In genomic region chr1:7962011-7962335, GRCh38 we compare ENCODE assay signal across 8 cellular contexts.
A peak's percentile ranks its signal among the peaks of the same experiment; 100 is the strongest.
DNase-seq lines count a peak whose midpoint lies in the region; ATAC-seq lines count a peak whose summit lies in the region.

No MANE protein-coding gene starts in this region.

- H3K4me2 ChIP-seq in BLaER1 treated with 17β-estradiol and CSF1 and Interleukin-3, amounts not matched to agents 10 nM and 100 nM, result peak overlapping the region; percentile 66 to 93 (median 81)

- H3K36me3 ChIP-seq in BLaER1 treated with 17β-estradiol and CSF1 and Interleukin-3, amounts not matched to agents 10 nM and 100 nM, result peaks cover 40 to 43% (median 42%) of the 10 kb centered on the region in 11 experiments
- H3K36me3 ChIP-seq in muscle layer of duodenum (ENCODE audit: control insufficient read depth in 1 of 2, insufficient read depth in 2 of 2, low read length in 2 of 2), result peaks cover 18 to 26% of the 10 kb centered on the region in 2 donors

- peaks cover 3 to 29% (median 19%) of the 10 kb centered on the region in 11 experiments; a peak in 20 of 22 replicates for H4K20me1 ChIP-seq in BLaER1 treated with 17β-estradiol and CSF1 and Interleukin-3, amounts not matched to agents 10 nM and 100 nM

- H3K27ac Mint-ChIP-seq in central memory CD8-positive, alpha-beta T cell (ENCODE audit: low read depth), result peak overlapping the region; percentile 99

- peak overlapping the region; percentile 65 to 93 (median 83) for H3K4me3 ChIP-seq in BLaER1 treated with 17β-estradiol and CSF1 and Interleukin-3, amounts not matched to agents 10 nM and 100 nM
- H3K4me3 ChIP-seq in muscle layer of duodenum (ENCODE audit: low read depth in 1 of 2, low read length in 2 of 2), result peak overlapping the region; percentile 83 to 96

- H3K27me3 Mint-ChIP-seq in central memory CD8-positive, alpha-beta T cell, result no peaks in the 10 kb centered on the region

- H3K4me1 ChIP-seq in BLaER1 treated with 17β-estradiol and CSF1 and Interleukin-3, amounts not matched to agents 10 nM and 100 nM, result peaks cover 23 to 55% (median 43%) of the 10 kb centered on the region in 10 experiments
- H3K4me1 ChIP-seq in muscle layer of duodenum (ENCODE audit: control insufficient read depth in 1 of 2, insufficient read depth in 2 of 2, low read length in 2 of 2), result peaks cover 0 to 24% of the 10 kb centered on the region in 2 donors

- peaks cover 65% of the 10 kb centered on the region for H3K4me1 Mint-ChIP-seq in central memory CD8-positive, alpha-beta T cell

- in situ Hi-C loops in KBM-7 (cut with MboI; ENCODE audit: low pct_unique_long_range_greater_than_20kb, low sequenced_read_pairs), result no loop called here

- no peaks in the 10 kb centered on the region for H3K9me3 Mint-ChIP-seq in central memory CD8-positive, alpha-beta T cell

- H3K9me3 ChIP-seq in BLaER1 treated with 17β-estradiol and CSF1 and Interleukin-3, amounts not matched to agents 10 nM and 100 nM (replicated peaks in 1 of 11), result no peaks in the 10 kb centered on the region
- H3K9me3 ChIP-seq in muscle layer of duodenum (ENCODE audit: control insufficient read depth in 1 of 2, low read length in 2 of 2), result no peaks in the 10 kb centered on the region

- peak; percentile 9 for ATAC-seq in GM21381 (IDR thresholded peaks at IDR 0.05; ENCODE audit: unreplicated experiment)
- ATAC-seq in central memory CD8-positive, alpha-beta T cell (replicated peaks; ENCODE audit: extremely low read depth, poor library complexity, severe bottlenecking), result peak; percentile 45

- H3K27me3 ChIP-seq in BLaER1 treated with 17β-estradiol and CSF1 and Interleukin-3, amounts not matched to agents 10 nM and 100 nM, result no peaks in the 10 kb centered on the region
- no peaks in the 10 kb centered on the region for H3K27me3 ChIP-seq in muscle layer of duodenum (ENCODE audit: low read depth, low read length)

- H3K9ac ChIP-seq in BLaER1 treated with 17β-estradiol and CSF1 and Interleukin-3, amounts not matched to agents 10 nM and 100 nM, result peak overlapping the region; percentile 80 to 93 (median 90)

- peak overlapping the region; percentile 77 to 93 (median 89) for H3K27ac ChIP-seq in BLaER1 treated with 17β-estradiol and CSF1 and Interleukin-3, amounts not matched to agents 10 nM and 100 nM
- peak overlapping the region; percentile 94 for H3K27ac ChIP-seq in muscle layer of duodenum (ENCODE audit: low read length)

- H3K4me3 Mint-ChIP-seq in central memory CD8-positive, alpha-beta T cell, result peak overlapping the region; percentile 93

- peaks cover 47% of the 10 kb centered on the region for H3K36me3 Mint-ChIP-seq in central memory CD8-positive, alpha-beta T cell (ENCODE audit: insufficient read depth)

- DNase-seq in Kasumi-1 (lab: John Stamatoyannopoulos, UW), result peak; percentile 15 to 30
- peak in 1 of 2 donors; percentile 54 for DNase-seq in central memory CD8-positive, alpha-beta T cell (ENCODE audit: low spot score in 2 of 2)
- no peak for DNase-seq in KBM-7
- no peak for DNase-seq in stimulated activated CD4-positive, alpha-beta T cell treated with anti-CD3 and anti-CD28 coated beads, Interleukin-4, amount 100 ng/mL, for 4 hours
- no peak for DNase-seq in AG08396 (ENCODE audit: low spot score)

Comparison
In these comparisons a context has a peak if more than half of its experiments do, and no peak if none do; other contexts are left out.
1. DNase-seq: peak in Kasumi-1 (2 of 2); none in KBM-7 (single experiment), stimulated activated CD4-positive, alpha-beta T cell treated with anti-CD3 and anti-CD28 coated beads, Interleukin-4, amount 100 ng/mL, for 4 hours (0 of 2) and AG08396 (single experiment).